Comparison of ENCODE assay signal across 20 cellular contexts in the genomic region with DNA sequence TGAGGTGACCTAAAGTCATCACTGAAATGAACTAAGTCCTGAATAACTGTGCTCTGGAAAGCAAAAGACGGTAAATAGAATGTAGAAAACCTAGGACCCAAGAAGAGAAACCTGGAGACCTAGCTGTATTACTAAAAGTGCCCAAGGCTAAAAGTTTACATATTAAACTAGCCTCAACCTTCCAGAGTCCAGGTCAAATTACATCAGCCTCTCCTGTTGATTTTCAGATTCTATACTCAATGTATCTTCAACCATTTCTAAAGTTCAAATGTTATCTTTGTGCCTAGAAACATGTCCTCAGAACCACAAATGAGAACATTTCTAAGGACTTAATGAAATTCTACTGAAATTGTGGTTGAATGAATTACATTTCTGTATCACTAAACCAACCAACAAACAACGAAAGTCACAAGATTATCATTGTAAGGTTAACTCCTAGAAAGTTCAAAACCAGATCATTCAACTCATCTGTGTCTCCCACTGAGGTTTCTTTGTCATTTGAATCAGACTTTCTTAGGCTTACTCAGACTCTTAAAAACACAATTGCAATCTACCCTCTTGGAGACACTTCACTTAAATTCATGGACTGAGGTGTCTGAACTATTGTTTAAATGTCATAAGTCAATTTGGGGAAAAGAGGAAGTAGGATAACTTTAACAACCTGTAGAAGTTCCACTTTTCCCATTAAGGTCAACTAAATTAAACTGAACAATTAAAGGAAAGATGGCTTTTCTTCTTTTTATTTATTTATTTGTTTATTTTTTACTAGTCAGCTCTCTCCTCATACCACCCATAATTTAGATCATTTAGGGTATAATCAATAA.
DNase-seq lines count a peak whose midpoint lies in the region; ATAC-seq and TF ChIP-seq lines count a peak whose summit lies in the region.
"Had no signal": no experiment of that assay in that cellular context is flagged by ENCODE, and none has a peak within 500 bp of the region (broad histone marks: within the 10 kb centered on the region; RNA-seq: fewer than 3 reads in every experiment).

No MANE protein-coding gene starts in this region.

- no peaks in the 10 kb centered on the region for H3K36me3 ChIP-seq in Peyer's patch
- H3K36me3 ChIP-seq: BLaER1 treated with 17β-estradiol and CSF1 and Interleukin-3, amounts not matched to agents 10 nM and 100 nM; colonic mucosa; SJSA1; upper lobe of left lung had no signal

- no peak overlapping the region for H3K4me3 ChIP-seq in Peyer's patch
- H3K4me3 ChIP-seq: A549; BLaER1 treated with 17β-estradiol and CSF1 and Interleukin-3, amounts not matched to agents 10 nM and 100 nM; colonic mucosa; SJSA1; upper lobe of left lung had no signal

- no peak overlapping the region for H3K27ac Mint-ChIP-seq in activated T-cell treated with anti-CD3 and anti-CD28 coated beads, Interleukin-2, amount 50 U/mL, for 24 hours
- no peak overlapping the region for H3K27ac Mint-ChIP-seq in stimulated activated effector memory CD8-positive, alpha-beta T cell treated with anti-CD3 and anti-CD28 coated beads, Interleukin-12 subunit alpha, Interleukin-12 subunit beta, amount 100 ng/mL, for 72 hours
- H3K27ac Mint-ChIP-seq: activated naive CD4-positive, alpha-beta T cell treated with anti-CD3 and anti-CD28 coated beads, Interleukin-2, amount 10 ng/mL, durations not matched to agents 7 days and 5 days had no signal

- H3K27ac ChIP-seq in Peyer's patch, result no peak overlapping the region
- H3K27ac ChIP-seq: A549; BLaER1 treated with 17β-estradiol and CSF1 and Interleukin-3, amounts not matched to agents 10 nM and 100 nM; colonic mucosa; SJSA1; upper lobe of left lung had no signal

- no peak overlapping the region for H3K4me3 Mint-ChIP-seq in activated T-cell treated with anti-CD3 and anti-CD28 coated beads, Interleukin-2, amount 50 U/mL, for 4 hours
- no peak overlapping the region for H3K4me3 Mint-ChIP-seq in activated T-cell treated with anti-CD3 and anti-CD28 coated beads, Interleukin-2, amount 50 U/mL, for 24 hours
- no peak overlapping the region for H3K4me3 Mint-ChIP-seq in stimulated activated effector memory CD8-positive, alpha-beta T cell treated with anti-CD3 and anti-CD28 coated beads, Interleukin-12 subunit alpha, Interleukin-12 subunit beta, amount 100 ng/mL, for 72 hours
- H3K4me3 Mint-ChIP-seq: activated naive CD4-positive, alpha-beta T cell treated with anti-CD3 and anti-CD28 coated beads, Interleukin-2, amount 10 ng/mL, durations not matched to agents 7 days and 5 days; neural crest cell had no signal

- ATAC-seq in activated T-cell treated with anti-CD3 and anti-CD28 coated beads, Interleukin-2, amount 50 U/mL, for 4 hours, result peak; percentile 14 to 35
- ATAC-seq in HG02798 (IDR thresholded peaks at IDR 0.05; ENCODE audit: poor library complexity, unreplicated experiment) (peak; percentile 53), HG03565 (IDR thresholded peaks at IDR 0.05; ENCODE audit: unreplicated experiment) (peak; percentile 38), HG03159 (IDR thresholded peaks at IDR 0.05; ENCODE audit: unreplicated experiment) (no peak)
- peak; percentile 71 for ATAC-seq in stimulated activated effector memory CD8-positive, alpha-beta T cell treated with anti-CD3 and anti-CD28 coated beads, Interleukin-12 subunit alpha, Interleukin-12 subunit beta, amount 100 ng/mL, for 72 hours
- ATAC-seq: PC-3; stimulated activated naive CD8-positive, alpha-beta T cell treated with anti-CD3 and anti-CD28 coated beads, Interleukin-15, Interleukin-2, amounts not matched to agents 100 U/mL and 50 U/mL, for 24 hours had no signal

- TF ChIP-seq POLR2A in Peyer's patch (IDR thresholded peaks at IDR 0.05), result no peak

- H3K9me3 ChIP-seq in Peyer's patch, result no peaks in the 10 kb centered on the region
- H3K9me3 ChIP-seq: A549; BLaER1 treated with 17β-estradiol and CSF1 and Interleukin-3, amounts not matched to agents 10 nM and 100 nM; colonic mucosa; SJSA1; upper lobe of left lung had no signal

- no peak for TF ChIP-seq CTCF in Peyer's patch (IDR thresholded peaks at IDR 0.05)

- DNase-seq in activated T-cell treated with anti-CD3 and anti-CD28 coated beads, Interleukin-2, amount 50 U/mL, for 4 hours, result no peak
- DNase-seq in activated T-cell treated with anti-CD3 and anti-CD28 coated beads, Interleukin-2, amount 50 U/mL, for 24 hours, result no peak
- no peak for DNase-seq in stimulated activated effector memory CD8-positive, alpha-beta T cell treated with anti-CD3 and anti-CD28 coated beads, Interleukin-12 subunit alpha, Interleukin-12 subunit beta, amount 100 ng/mL, for 72 hours (ENCODE audit: low spot score in 2 of 2)
- DNase-seq in Peyer's patch (no peak), NCI-H526 treated with DMSO at 0.1 percent for 48 hours (lab: John Stamatoyannopoulos, UW) (no peak)
- DNase-seq: activated CD8-positive, alpha-beta memory T cell treated with anti-CD3 and anti-CD28 coated beads, Interleukin-2, amount 50 U/mL, for 48 hours; activated naive CD4-positive, alpha-beta T cell treated with anti-CD3 and anti-CD28 coated beads, Interleukin-2, amount 10 ng/mL, durations not matched to agents 7 days and 5 days; colonic mucosa; NCI-H2107; NCI-H69; PC-3; stimulated activated naive CD8-positive, alpha-beta T cell treated with anti-CD3 and anti-CD28 coated beads, Interleukin-15, Interleukin-2, amounts not matched to agents 100 U/mL and 50 U/mL, for 24 hours; upper lobe of left lung had no signal

- no peaks in the 10 kb centered on the region for H3K27me3 ChIP-seq in Peyer's patch
- H3K27me3 ChIP-seq: BLaER1 treated with 17β-estradiol and CSF1 and Interleukin-3, amounts not matched to agents 10 nM and 100 nM; colonic mucosa; upper lobe of left lung had no signal

- no peaks in the 10 kb centered on the region for H3K4me1 Mint-ChIP-seq in activated T-cell treated with anti-CD3 and anti-CD28 coated beads, Interleukin-2, amount 50 U/mL, for 4 hours (ENCODE audit: low read depth)
- H3K4me1 Mint-ChIP-seq in activated T-cell treated with anti-CD3 and anti-CD28 coated beads, Interleukin-2, amount 50 U/mL, for 24 hours (ENCODE audit: low read depth), result no peaks in the 10 kb centered on the region
- H3K4me1 Mint-ChIP-seq in stimulated activated effector memory CD8-positive, alpha-beta T cell treated with anti-CD3 and anti-CD28 coated beads, Interleukin-12 subunit alpha, Interleukin-12 subunit beta, amount 100 ng/mL, for 72 hours, result no peaks in the 10 kb centered on the region
- H3K4me1 Mint-ChIP-seq: activated naive CD4-positive, alpha-beta T cell treated with anti-CD3 and anti-CD28 coated beads, Interleukin-2, amount 10 ng/mL, durations not matched to agents 7 days and 5 days; neural crest cell had no signal

- H3K9me3 Mint-ChIP-seq in activated T-cell treated with anti-CD3 and anti-CD28 coated beads, Interleukin-2, amount 50 U/mL, for 4 hours, result no peaks in the 10 kb centered on the region
- no peaks in the 10 kb centered on the region for H3K9me3 Mint-ChIP-seq in activated T-cell treated with anti-CD3 and anti-CD28 coated beads, Interleukin-2, amount 50 U/mL, for 24 hours
- H3K9me3 Mint-ChIP-seq in stimulated activated effector memory CD8-positive, alpha-beta T cell treated with anti-CD3 and anti-CD28 coated beads, Interleukin-12 subunit alpha, Interleukin-12 subunit beta, amount 100 ng/mL, for 72 hours, result no peaks in the 10 kb centered on the region
- H3K9me3 Mint-ChIP-seq: neural crest cell had no signal

- H3K27me3 Mint-ChIP-seq in activated T-cell treated with anti-CD3 and anti-CD28 coated beads, Interleukin-2, amount 50 U/mL, for 4 hours (ENCODE audit: low read depth), result peaks cover 3% of the 10 kb centered on the region
- H3K27me3 Mint-ChIP-seq in activated T-cell treated with anti-CD3 and anti-CD28 coated beads, Interleukin-2, amount 50 U/mL, for 24 hours, result peaks cover 16% of the 10 kb centered on the region
- H3K27me3 Mint-ChIP-seq: activated naive CD4-positive, alpha-beta T cell treated with anti-CD3 and anti-CD28 coated beads, Interleukin-2, amount 10 ng/mL, durations not matched to agents 7 days and 5 days had no signal

- H3K4me1 ChIP-seq in Peyer's patch, result no peaks in the 10 kb centered on the region
- H3K4me1 ChIP-seq: A549; BLaER1 treated with 17β-estradiol and CSF1 and Interleukin-3, amounts not matched to agents 10 nM and 100 nM; colonic mucosa; SJSA1; upper lobe of left lung had no signal

- H3K36me3 Mint-ChIP-seq in activated T-cell treated with anti-CD3 and anti-CD28 coated beads, Interleukin-2, amount 50 U/mL, for 4 hours (ENCODE audit: insufficient read depth), result no peaks in the 10 kb centered on the region
- H3K36me3 Mint-ChIP-seq in activated T-cell treated with anti-CD3 and anti-CD28 coated beads, Interleukin-2, amount 50 U/mL, for 24 hours (ENCODE audit: low read depth), result no peaks in the 10 kb centered on the region
- H3K36me3 Mint-ChIP-seq in stimulated activated effector memory CD8-positive, alpha-beta T cell treated with anti-CD3 and anti-CD28 coated beads, Interleukin-12 subunit alpha, Interleukin-12 subunit beta, amount 100 ng/mL, for 72 hours, result no peaks in the 10 kb centered on the region
- H3K36me3 Mint-ChIP-seq: activated naive CD4-positive, alpha-beta T cell treated with anti-CD3 and anti-CD28 coated beads, Interleukin-2, amount 10 ng/mL, durations not matched to agents 7 days and 5 days had no signal
